Comparison of ENCODE assay signal across 31 cellular contexts in genomic region chr7:158142657-158143056, GRCh38.
"Had no signal": no experiment of that assay in that cellular context is flagged by ENCODE, and none has a peak within 500 bp of the region (broad histone marks: within the 10 kb centered on the region; RNA-seq: fewer than 3 reads in every experiment).

No MANE protein-coding gene starts in this region.

- H3K4me1 ChIP-seq: esophagus squamous epithelium, gastroesophageal sphincter had no signal

- H3K27ac ChIP-seq: brain microvascular endothelial cell, coronary artery, dorsolateral prefrontal cortex, esophagus squamous epithelium, gastroesophageal sphincter had no signal

- FAIRE-seq: astrocyte, bronchial epithelial cell had no signal

- H3K4me1 Mint-ChIP-seq: activated CD4-positive, alpha-beta memory T cell treated with anti-CD3 and anti-CD28 coated beads, Interleukin-2, amount 10 ng/mL, durations not matched to agents 7 days and 5 days; activated CD4-positive, alpha-beta T cell treated with anti-CD3 and anti-CD28 coated beads for 36 hours; activated CD4-positive, alpha-beta T cell treated with anti-CD3 and anti-CD28 coated beads, Interleukin-2, amount 10 ng/mL, durations not matched to agents 24 days and 14 days; central memory CD8-positive, alpha-beta T cell; endodermal cell; T-helper 17 cell had no signal

- H3K4me3 ChIP-seq: coronary artery, dorsolateral prefrontal cortex, esophagus squamous epithelium, gastroesophageal sphincter had no signal

- H3K36me3 Mint-ChIP-seq: activated naive CD8-positive, alpha-beta T cell had no signal

- DNase-seq: activated CD4-positive, alpha-beta memory T cell treated with anti-CD3 and anti-CD28 coated beads, Interleukin-2, amount 10 ng/mL, durations not matched to agents 7 days and 5 days; activated CD4-positive, alpha-beta T cell treated with anti-CD3 and anti-CD28 coated beads for 36 hours; activated CD4-positive, alpha-beta T cell treated with anti-CD3 and anti-CD28 coated beads, Interleukin-2, amount 10 ng/mL, durations not matched to agents 24 days and 14 days; activated CD4-positive, alpha-beta T cell treated with anti-CD3 and anti-CD28 coated beads, Interleukin-2, amount 50 U/mL, for 4 hours; activated CD4-positive, CD25-positive, alpha-beta regulatory T cell; activated CD4-positive, CD25-positive, alpha-beta regulatory T cell treated with anti-CD3 and anti-CD28 coated beads, Interleukin-2, amount 50 U/mL, for 72 hours; activated CD8-positive, alpha-beta memory T cell treated with anti-CD3 and anti-CD28 coated beads, Interleukin-2, amount 50 U/mL, for 48 hours; activated effector memory CD4-positive, alpha-beta T cell treated with Interleukin-2 at 50 U/mL for 16 hours; activated gamma-delta T cell treated with Interleukin-2 at 50 U/mL for 16 hours; activated naive CD4-positive, alpha-beta T cell treated with anti-CD3 and anti-CD28 coated beads, Interleukin-2, amount 50 U/mL, for 16 hours; activated naive CD4-positive, alpha-beta T cell treated with Interleukin-2 at 50 U/mL for 16 hours; activated T-cell treated with anti-CD3 and anti-CD28 coated beads for 4 hours; activated T-cell treated with anti-CD3 and anti-CD28 coated beads, Interleukin-2, amount 50 U/mL, for 24 hours; activated T-cell treated with anti-CD3 and anti-CD28 coated beads, Interleukin-2, amount 50 U/mL, for 72 hours; amniotic stem cell; anterior cingulate cortex; brain microvascular endothelial cell; effector memory CD4-positive, alpha-beta T cell; endodermal cell; esophagus squamous epithelium; foreskin melanocyte; T-helper 1 cell; T-helper 17 cell had no signal

- H3K4me3 Mint-ChIP-seq: activated CD4-positive, alpha-beta memory T cell treated with anti-CD3 and anti-CD28 coated beads, Interleukin-2, amount 10 ng/mL, durations not matched to agents 7 days and 5 days; activated CD4-positive, alpha-beta T cell treated with anti-CD3 and anti-CD28 coated beads for 36 hours; activated CD4-positive, alpha-beta T cell treated with anti-CD3 and anti-CD28 coated beads, Interleukin-2, amount 10 ng/mL, durations not matched to agents 24 days and 14 days; activated naive CD8-positive, alpha-beta T cell; activated T-cell treated with anti-CD3 and anti-CD28 coated beads, Interleukin-2, amount 50 U/mL, for 24 hours; activated T-cell treated with anti-CD3 and anti-CD28 coated beads, Interleukin-2, amount 50 U/mL, for 72 hours; central memory CD8-positive, alpha-beta T cell; dendritic cell treated with granulocyte-macrophage colony-stimulating factor and Interleukin-4, amounts not matched to agents 40 ng/mL and 50 ng/mL, for 4 days; endodermal cell; T-helper 17 cell had no signal

- H3K9me3 Mint-ChIP-seq: central memory CD8-positive, alpha-beta T cell had no signal

- H3K36me3 ChIP-seq: brain microvascular endothelial cell, esophagus squamous epithelium, gastroesophageal sphincter had no signal

- H3K27me3 ChIP-seq: brain microvascular endothelial cell, dorsolateral prefrontal cortex, esophagus squamous epithelium, gastroesophageal sphincter had no signal

- H3K27me3 Mint-ChIP-seq: activated CD4-positive, alpha-beta memory T cell treated with anti-CD3 and anti-CD28 coated beads, Interleukin-2, amount 10 ng/mL, durations not matched to agents 7 days and 5 days; activated CD4-positive, alpha-beta T cell treated with anti-CD3 and anti-CD28 coated beads, Interleukin-2, amount 10 ng/mL, durations not matched to agents 24 days and 14 days; activated naive CD8-positive, alpha-beta T cell; activated T-cell treated with anti-CD3 and anti-CD28 coated beads, Interleukin-2, amount 50 U/mL, for 24 hours; central memory CD8-positive, alpha-beta T cell; dendritic cell treated with granulocyte-macrophage colony-stimulating factor and Interleukin-4, amounts not matched to agents 40 ng/mL and 50 ng/mL, for 4 days; T-helper 17 cell had no signal

- ATAC-seq: activated CD4-positive, alpha-beta T cell treated with anti-CD3 and anti-CD28 coated beads for 36 hours; activated T-cell treated with anti-CD3 and anti-CD28 coated beads, Interleukin-2, amount 50 U/mL, for 72 hours; gastroesophageal sphincter; T-helper 17 cell had no signal

- H3K27ac Mint-ChIP-seq: activated CD4-positive, alpha-beta memory T cell treated with anti-CD3 and anti-CD28 coated beads, Interleukin-2, amount 10 ng/mL, durations not matched to agents 7 days and 5 days; activated CD4-positive, alpha-beta T cell treated with anti-CD3 and anti-CD28 coated beads for 36 hours; activated CD4-positive, alpha-beta T cell treated with anti-CD3 and anti-CD28 coated beads, Interleukin-2, amount 10 ng/mL, durations not matched to agents 24 days and 14 days; activated naive CD8-positive, alpha-beta T cell; activated T-cell treated with anti-CD3 and anti-CD28 coated beads, Interleukin-2, amount 50 U/mL, for 24 hours; activated T-cell treated with anti-CD3 and anti-CD28 coated beads, Interleukin-2, amount 50 U/mL, for 72 hours; dendritic cell treated with granulocyte-macrophage colony-stimulating factor and Interleukin-4, amounts not matched to agents 40 ng/mL and 50 ng/mL, for 4 days; endodermal cell; T-helper 17 cell had no signal
